In genomic region chr13:114099191-114099590, GRCh38 we compare ENCODE assay signal across 8 cellular contexts. TPM values are rescaled to one million over a fixed set of nuclear protein-coding genes. Genes with fewer than 3 reads are reported as not detected.
DNase-seq lines count a peak whose midpoint lies in the region; ATAC-seq and TF ChIP-seq lines count a peak whose summit lies in the region.

No MANE protein-coding gene starts in this region.

- H3K9me3 ChIP-seq in HEK293 (ENCODE audit: control insufficient read depth, insufficient read depth, low read depth, low read length): no peaks in the 10 kb centered on the region
- no peaks in the 10 kb centered on the region for H3K9me3 ChIP-seq in skeletal muscle satellite cell (replicated peaks; ENCODE audit: low read length)

- no peaks in the 10 kb centered on the region for H3K27me3 ChIP-seq in skeletal muscle satellite cell (ENCODE audit: control insufficient read depth, insufficient read depth, low read length)

- H3K9me3 Mint-ChIP-seq in activated T-cell treated with anti-CD3 and anti-CD28 coated beads, Interleukin-2, amount 50 U/mL, for 72 hours: peaks cover 0 to 1% of the 10 kb centered on the region in 2 donors

- H3K27ac Mint-ChIP-seq in activated T-cell treated with anti-CD3 and anti-CD28 coated beads, Interleukin-2, amount 50 U/mL, for 72 hours: no peak overlapping the region

- DNase-seq in AG09309 (ENCODE audit: low read depth) (peak; percentile 71), left cardiac atrium (peak; percentile 89), NCI-H2081 (lab: John Stamatoyannopoulos, UW) (no peak)
- peak in 1 of 2 donors; percentile 7 for DNase-seq in activated T-cell treated with anti-CD3 and anti-CD28 coated beads, Interleukin-2, amount 50 U/mL, for 72 hours

- H3K27ac ChIP-seq in HEK293 (ENCODE audit: extremely low read depth, low read depth, low read length): no peak overlapping the region

- H3K4me2 ChIP-seq in skeletal muscle satellite cell (ENCODE audit: low read length): peak overlapping the region; percentile 73

- H3K9ac ChIP-seq in skeletal muscle satellite cell (ENCODE audit: low read depth, low read length): peak overlapping the region; percentile 56

- peaks cover 44% of the 10 kb centered on the region for H3K4me1 Mint-ChIP-seq in activated T-cell treated with anti-CD3 and anti-CD28 coated beads, Interleukin-2, amount 50 U/mL, for 72 hours (ENCODE audit: low read depth)

- H3K4me3 ChIP-seq in AG09309 (ENCODE audit: control insufficient read depth, low read depth, low read length) (no peak overlapping the region), HEK293 (ENCODE audit: low read depth, low read length) (no peak overlapping the region), skeletal muscle satellite cell (ENCODE audit: low read length) (no peak overlapping the region)

- POLR2A ChIA-PET in HEK293 (lab: Yijun Ruan, JAX): interaction anchor here (0.6 to 1.2 kb wide), 2 partner anchors 12 to 29 kb away, joined by 4 to 5 read pairs; no protein-coding TSS in a partner anchor

- H3K36me3 ChIP-seq in HEK293 (ENCODE audit: control insufficient read depth in 2 of 2, insufficient read depth in 1 of 2, low read length in 2 of 2) (no peaks in the 10 kb centered on the region), skeletal muscle satellite cell (ENCODE audit: insufficient read depth, low read length) (no peaks in the 10 kb centered on the region)

- no peaks in the 10 kb centered on the region for H3K4me1 ChIP-seq in HEK293 (ENCODE audit: control insufficient read depth, insufficient read depth, low read length)
- peaks cover 58% of the 10 kb centered on the region for H3K4me1 ChIP-seq in skeletal muscle satellite cell (ENCODE audit: control insufficient read depth, insufficient read depth, low read length)

- intact Hi-C loops in left cardiac atrium (cut with DNase I): no loop called here

- H3K36me3 Mint-ChIP-seq in activated T-cell treated with anti-CD3 and anti-CD28 coated beads, Interleukin-2, amount 50 U/mL, for 72 hours (ENCODE audit: insufficient read depth in 2 of 2): peaks cover 5 to 7% of the 10 kb centered on the region in 2 donors

- H3K4me3 Mint-ChIP-seq in activated T-cell treated with anti-CD3 and anti-CD28 coated beads, Interleukin-2, amount 50 U/mL, for 72 hours: no peak overlapping the region

- no peaks in the 10 kb centered on the region for H3K27me3 Mint-ChIP-seq in activated T-cell treated with anti-CD3 and anti-CD28 coated beads, Interleukin-2, amount 50 U/mL, for 72 hours (ENCODE audit: low read depth)

- CTCF ChIA-PET in HEK293 (lab: Yijun Ruan, JAX): no interaction called here

- TF ChIP-seq CTCF in AG09309 (IDR thresholded peaks at IDR 0.05; ENCODE audit: control insufficient read depth, insufficient read depth, low read depth, low read length, missing control alignments) (no peak), HEK293 (tag by site-specific recombination; IDR thresholded peaks at IDR 0.05) (no peak)

- peak; percentile 28 to 38 for ATAC-seq in activated T-cell treated with anti-CD3 and anti-CD28 coated beads, Interleukin-2, amount 50 U/mL, for 72 hours (replicated peaks in 1 of 2)
- ATAC-seq in left cardiac atrium (peak; percentile 88), GM21576 (IDR thresholded peaks at IDR 0.05; ENCODE audit: unreplicated experiment) (no peak), GM21825 (IDR thresholded peaks at IDR 0.05; ENCODE audit: unreplicated experiment) (no peak)

TF ChIP-seq in HEK293, 187 proteins besides CTCF, POLR2A, EP300 and RAD21 (continues in another document):
- peak; percentile 65; the same call in 1 of the 2 replicates for TF ChIP-seq PATZ1 (tag by site-specific recombination; IDR thresholded peaks at IDR 0.05)
- TF ChIP-seq ZBTB8A (tag by site-specific recombination; IDR thresholded peaks at IDR 0.05): 0 out of 2 replicates have a peak, but pooled peaks have one; percentile 16
- TF ChIP-seq ZNF600 (tag by site-specific recombination; IDR thresholded peaks at IDR 0.05): peak; percentile 39; the same call in 1 of the 2 replicates
- no peak for TF ChIP-seq ZNF266 (tag by site-specific recombination; IDR thresholded peaks at IDR 0.05; ENCODE audit: low read depth)
- 0 out of 2 replicates have a peak, but pooled peaks have one; percentile 52 for TF ChIP-seq ZNF423 (tag by site-specific recombination; IDR thresholded peaks at IDR 0.05)
- peak; percentile 81 for TF ChIP-seq KLF17 (tag by site-specific recombination; IDR thresholded peaks at IDR 0.05)
- no peak for TF ChIP-seq ZNF624 (tag by site-specific recombination; IDR thresholded peaks at IDR 0.05)
- TF ChIP-seq GLIS1 (tag by site-specific recombination; IDR thresholded peaks at IDR 0.05): no peak
- no peak for TF ChIP-seq ZNF146 (tag by site-specific recombination; IDR thresholded peaks at IDR 0.05)
- peak; percentile 42 for TF ChIP-seq ZIC2 (tag by site-specific recombination; IDR thresholded peaks at IDR 0.05)
- no peak for TF ChIP-seq ELK4 (IDR thresholded peaks at IDR 0.05; ENCODE audit: borderline replicate concordance, low read depth, low read length)
- 0 out of 2 replicates have a peak, but pooled peaks have one; percentile 19 for TF ChIP-seq GLIS2 (tag by site-specific recombination; IDR thresholded peaks at IDR 0.05)
- TF ChIP-seq SP2 (tag by site-specific recombination; IDR thresholded peaks at IDR 0.05): peak; percentile 41
- peak; percentile 81 for TF ChIP-seq ZBTB10 (tag by site-specific recombination; IDR thresholded peaks at IDR 0.05)

RNA-seq across cellular contexts. Expression of gene RASA3, which starts 33.2 kb away (rescaled TPM):
- 10 to 100 TPM; 39.2 to 48.9 TPM for total RNA-seq in activated T-cell treated with anti-CD3 and anti-CD28 coated beads, Interleukin-2, amount 50 U/mL, for 72 hours
- total RNA-seq in left cardiac atrium: 10 to 100 TPM; 19.9 to 20.1 TPM
- 33.2 and 35.2 TPM in 2 replicates for total RNA-seq in skeletal muscle satellite cell (2012; rRNA removed)

Comparison
In these comparisons a context has a peak if more than half of its experiments do, and no peak if none do; other contexts are left out.
1. DNase-seq: peak in AG09309 (single experiment) and left cardiac atrium (single experiment); none in NCI-H2081 (0 of 2).
2. ATAC-seq: peak in activated T-cell treated with anti-CD3 and anti-CD28 coated beads, Interleukin-2, amount 50 U/mL, for 72 hours (2 of 2) and left cardiac atrium (2 of 2); none in GM21576 (single experiment) and GM21825 (single experiment).